8 cellular contexts compared by ENCODE assay signal in the genomic region with DNA sequence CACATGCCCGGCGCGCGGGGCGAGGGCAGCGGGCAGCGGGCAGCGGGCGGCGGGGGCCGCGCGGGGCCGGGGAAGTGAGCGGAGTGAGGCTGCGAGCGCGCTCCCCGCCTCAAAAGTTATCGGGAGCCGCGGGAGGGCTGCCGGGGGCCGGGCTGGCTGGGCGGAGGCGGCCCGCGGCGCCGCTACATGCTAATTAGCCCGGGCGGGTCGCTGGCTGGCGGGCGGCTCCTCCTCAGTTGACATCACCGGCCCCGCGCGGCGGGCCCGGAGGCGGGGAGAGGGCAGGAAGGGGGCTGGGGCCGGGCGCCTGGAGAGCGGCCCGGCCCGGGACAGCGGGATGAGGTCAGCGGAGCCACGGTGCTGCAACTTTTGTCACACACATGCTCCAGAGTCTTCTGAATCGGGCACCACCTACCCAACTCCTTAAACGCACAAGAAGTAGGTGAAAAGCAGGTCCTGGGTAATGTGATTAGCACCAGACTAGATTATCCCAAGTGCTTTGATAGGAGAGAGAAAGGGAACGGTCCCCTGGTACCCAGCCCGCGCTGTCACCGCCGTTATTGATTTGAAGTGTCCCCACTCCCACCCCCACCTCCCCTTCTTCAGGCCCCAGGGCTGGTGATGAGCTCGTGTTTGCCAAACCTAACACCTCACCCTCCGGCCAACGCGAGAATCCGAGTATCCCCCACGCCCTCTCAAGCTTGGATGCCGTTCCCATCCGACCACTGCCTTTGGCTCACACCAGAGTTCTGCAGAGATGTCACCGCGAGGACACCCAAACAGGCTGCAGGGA. TPM values are rescaled to one million over a fixed set of nuclear protein-coding genes. Genes with fewer than 3 reads are reported as not detected.
DNase-seq lines count a peak whose midpoint lies in the region; ATAC-seq lines count a peak whose summit lies in the region.

A gene with protein sequence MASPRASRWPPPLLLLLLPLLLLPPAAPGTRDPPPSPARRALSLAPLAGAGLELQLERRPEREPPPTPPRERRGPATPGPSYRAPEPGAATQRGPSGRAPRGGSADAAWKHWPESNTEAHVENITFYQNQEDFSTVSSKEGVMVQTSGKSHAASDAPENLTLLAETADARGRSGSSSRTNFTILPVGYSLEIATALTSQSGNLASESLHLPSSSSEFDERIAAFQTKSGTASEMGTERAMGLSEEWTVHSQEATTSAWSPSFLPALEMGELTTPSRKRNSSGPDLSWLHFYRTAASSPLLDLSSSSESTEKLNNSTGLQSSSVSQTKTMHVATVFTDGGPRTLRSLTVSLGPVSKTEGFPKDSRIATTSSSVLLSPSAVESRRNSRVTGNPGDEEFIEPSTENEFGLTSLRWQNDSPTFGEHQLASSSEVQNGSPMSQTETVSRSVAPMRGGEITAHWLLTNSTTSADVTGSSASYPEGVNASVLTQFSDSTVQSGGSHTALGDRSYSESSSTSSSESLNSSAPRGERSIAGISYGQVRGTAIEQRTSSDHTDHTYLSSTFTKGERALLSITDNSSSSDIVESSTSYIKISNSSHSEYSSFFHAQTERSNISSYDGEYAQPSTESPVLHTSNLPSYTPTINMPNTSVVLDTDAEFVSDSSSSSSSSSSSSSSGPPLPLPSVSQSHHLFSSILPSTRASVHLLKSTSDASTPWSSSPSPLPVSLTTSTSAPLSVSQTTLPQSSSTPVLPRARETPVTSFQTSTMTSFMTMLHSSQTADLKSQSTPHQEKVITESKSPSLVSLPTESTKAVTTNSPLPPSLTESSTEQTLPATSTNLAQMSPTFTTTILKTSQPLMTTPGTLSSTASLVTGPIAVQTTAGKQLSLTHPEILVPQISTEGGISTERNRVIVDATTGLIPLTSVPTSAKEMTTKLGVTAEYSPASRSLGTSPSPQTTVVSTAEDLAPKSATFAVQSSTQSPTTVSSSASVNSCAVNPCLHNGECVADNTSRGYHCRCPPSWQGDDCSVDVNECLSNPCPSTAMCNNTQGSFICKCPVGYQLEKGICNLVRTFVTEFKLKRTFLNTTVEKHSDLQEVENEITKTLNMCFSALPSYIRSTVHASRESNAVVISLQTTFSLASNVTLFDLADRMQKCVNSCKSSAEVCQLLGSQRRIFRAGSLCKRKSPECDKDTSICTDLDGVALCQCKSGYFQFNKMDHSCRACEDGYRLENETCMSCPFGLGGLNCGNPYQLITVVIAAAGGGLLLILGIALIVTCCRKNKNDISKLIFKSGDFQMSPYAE (N-terminal part only) (minus strand): TSS at position 85 of the 793 bp plus-strand sequence. CDS start 107 bp downstream, outside the sequence.

- DNase-seq in NCI-H1417 (lab: John Stamatoyannopoulos, UW) (peak; percentile 25 to 74 (median 73)), NCI-H1417 treated with DMSO at 0.1 percent for 48 hours (lab: John Stamatoyannopoulos, UW) (no peak), NCI-H526 treated with DMSO at 0.1 percent for 48 hours (lab: John Stamatoyannopoulos, UW) (peak; percentile 26), midbrain (lab: John Stamatoyannopoulos, UW) (peak; percentile 79)
- DNase-seq in activated CD8-positive, alpha-beta memory T cell treated with anti-CD3 and anti-CD28 coated beads, Interleukin-2, amount 50 U/mL, for 24 hours (ENCODE audit: extremely low read depth), result peak; percentile 29
- DNase-seq in stimulated activated CD8-positive, alpha-beta memory T cell treated with anti-CD3 and anti-CD28 coated beads, Interleukin-2, amount 100 ng/mL, for 1 hour (ENCODE audit: low read depth in 2 of 2), result peak; percentile 51 to 59

- peak; percentile 78 for ATAC-seq in HG02885 (IDR thresholded peaks at IDR 0.05; ENCODE audit: poor library complexity, unreplicated experiment)

- in situ Hi-C loops in endometrial microvascular endothelial cells (cut with HindIII; ENCODE audit: inconsistent ontology term, low pct_unique_long_range_greater_than_20kb, low sequenced_read_pairs), result no loop called here

RNA-seq across cellular contexts. Expression of the gene that starts here (rescaled TPM):
- 52.7 TPM for total RNA-seq in endometrial microvascular endothelial cells (ENCODE audit: inconsistent ontology term)
